9 cellular contexts compared by ENCODE assay signal in genomic region chr4:81470456-81471327, GRCh38. TPM values are rescaled to one million over a fixed set of nuclear protein-coding genes. Genes with fewer than 3 reads are reported as not detected.
A peak's percentile ranks its signal among the peaks of the same experiment; 100 is the strongest.
DNase-seq lines count a peak whose midpoint lies in the region; ATAC-seq and TF ChIP-seq lines count a peak whose summit lies in the region.
"Had no signal": no experiment of that assay in that cellular context is flagged by ENCODE, and none has a peak within 500 bp of the region (broad histone marks: within the 10 kb centered on the region; RNA-seq: fewer than 3 reads in every experiment).

No MANE protein-coding gene starts in this region.

- H3K36me3 ChIP-seq in thyroid gland = no peaks in the 10 kb centered on the region

- H3K27ac ChIP-seq in thyroid gland = peak overlapping the region; percentile 74 to 89 (median 88)

- no peaks in the 10 kb centered on the region for H3K27me3 ChIP-seq in thyroid gland

- H3K9me3 ChIP-seq in thyroid gland = no peaks in the 10 kb centered on the region

- intact Hi-C loops in thyroid gland (cut with DNase I) = loop anchor here (2.0 kb wide), 1 partner anchor 372 kb away; no protein-coding TSS in a partner anchor

- peaks cover 14 to 19% of the 10 kb centered on the region in 2 donors for H3K4me1 ChIP-seq in thyroid gland

- no peaks in the 10 kb centered on the region for H3K9me3 Mint-ChIP-seq in natural killer cell treated with Interleukin-12 subunit alpha and Interleukin-12 subunit beta and Interleukin-15 and Interleukin-18, amount 100 ng/mL, for 72 hours

- no peaks in the 10 kb centered on the region for H3K36me3 Mint-ChIP-seq in natural killer cell treated with Interleukin-12 subunit alpha and Interleukin-12 subunit beta and Interleukin-15 and Interleukin-18, amount 100 ng/mL, for 72 hours

- ATAC-seq in natural killer cell treated with Interleukin-12 subunit alpha and Interleukin-12 subunit beta and Interleukin-15 and Interleukin-18, amount 100 ng/mL, for 72 hours = no peak
- ATAC-seq in GM21576 (IDR thresholded peaks at IDR 0.05; ENCODE audit: unreplicated experiment) = no peak

- no peak for TF ChIP-seq CTCF in foreskin fibroblast (IDR thresholded peaks at IDR 0.05; ENCODE audit: low read depth, low read length)
- TF ChIP-seq CTCF in thyroid gland (IDR thresholded peaks at IDR 0.05) = peak in 1 of 6 experiments; percentile 4

- peak; percentile 68 for DNase-seq in ELF-1 (ENCODE audit: low read depth, low spot score)
- DNase-seq in NCI-H69 (lab: John Stamatoyannopoulos, UW) = peak; percentile 82
- peak; percentile 76 for DNase-seq in activated effector memory CD4-positive, alpha-beta T cell treated with anti-CD3 and anti-CD28 coated beads, Interleukin-2, amount 50 U/mL, for 16 hours
- DNase-seq in foreskin fibroblast = peak in 1 of 2 donors; percentile 20
- peak; percentile 64 for DNase-seq in natural killer cell treated with Interleukin-12 subunit alpha and Interleukin-12 subunit beta and Interleukin-15 and Interleukin-18, amount 100 ng/mL, for 72 hours (ENCODE audit: low spot score)
- peak; percentile 49 to 53 for DNase-seq in thyroid gland
- no peak for DNase-seq in A172 (ENCODE audit: low spot score)

- TF ChIP-seq POLR2A in thyroid gland (IDR thresholded peaks at IDR 0.05) = no peak

- peak overlapping the region; percentile 62 to 87 for H3K27ac Mint-ChIP-seq in natural killer cell treated with Interleukin-12 subunit alpha and Interleukin-12 subunit beta and Interleukin-15 and Interleukin-18, amount 100 ng/mL, for 72 hours

- H3K4me1 Mint-ChIP-seq in natural killer cell treated with Interleukin-12 subunit alpha and Interleukin-12 subunit beta and Interleukin-15 and Interleukin-18, amount 100 ng/mL, for 72 hours (ENCODE audit: low read depth in 2 of 2) = peaks cover 44 to 47% of the 10 kb centered on the region in 2 donors

- no peaks in the 10 kb centered on the region for H3K27me3 Mint-ChIP-seq in natural killer cell treated with Interleukin-12 subunit alpha and Interleukin-12 subunit beta and Interleukin-15 and Interleukin-18, amount 100 ng/mL, for 72 hours

- peak overlapping the region; percentile 98 for H3K4me3 Mint-ChIP-seq in natural killer cell treated with Interleukin-12 subunit alpha and Interleukin-12 subunit beta and Interleukin-15 and Interleukin-18, amount 100 ng/mL, for 72 hours

- WGBS in thyroid gland, 2 donors = 3 to 5% methylated on average over 32 of the region's 32 CpGs

- H3K4me3 ChIP-seq in foreskin fibroblast (ENCODE audit: low read depth in 1 of 2, low read length in 2 of 2) (peak overlapping the region; percentile 56 to 59), thyroid gland (replicated peaks in 1 of 3) (peak overlapping the region; percentile 30 to 83 (median 71))

RNA-seq across cellular contexts. Expression of gene RASGEF1B, which starts 1.0 kb away (rescaled TPM):
- total RNA-seq in natural killer cell treated with Interleukin-12 subunit alpha and Interleukin-12 subunit beta and Interleukin-15 and Interleukin-18, amount 100 ng/mL, for 72 hours = 10 to 100 TPM in 1 of 2 donors, 1 to 10 TPM in 1; 3.9 to 18.5 TPM
- 10 to 100 TPM in 2 of 4 donors, 1 to 10 TPM in 2; 4.3 to 15.5 (median 10.2) TPM for total RNA-seq in thyroid gland
- total RNA-seq in A172 (2014; rRNA removed; shearing (Covaris generic)) = not detected in 2 replicates
- total RNA-seq: RPMI7951 had no signal
